Comparison of ENCODE assay signal across 19 cellular contexts in the genomic region with DNA sequence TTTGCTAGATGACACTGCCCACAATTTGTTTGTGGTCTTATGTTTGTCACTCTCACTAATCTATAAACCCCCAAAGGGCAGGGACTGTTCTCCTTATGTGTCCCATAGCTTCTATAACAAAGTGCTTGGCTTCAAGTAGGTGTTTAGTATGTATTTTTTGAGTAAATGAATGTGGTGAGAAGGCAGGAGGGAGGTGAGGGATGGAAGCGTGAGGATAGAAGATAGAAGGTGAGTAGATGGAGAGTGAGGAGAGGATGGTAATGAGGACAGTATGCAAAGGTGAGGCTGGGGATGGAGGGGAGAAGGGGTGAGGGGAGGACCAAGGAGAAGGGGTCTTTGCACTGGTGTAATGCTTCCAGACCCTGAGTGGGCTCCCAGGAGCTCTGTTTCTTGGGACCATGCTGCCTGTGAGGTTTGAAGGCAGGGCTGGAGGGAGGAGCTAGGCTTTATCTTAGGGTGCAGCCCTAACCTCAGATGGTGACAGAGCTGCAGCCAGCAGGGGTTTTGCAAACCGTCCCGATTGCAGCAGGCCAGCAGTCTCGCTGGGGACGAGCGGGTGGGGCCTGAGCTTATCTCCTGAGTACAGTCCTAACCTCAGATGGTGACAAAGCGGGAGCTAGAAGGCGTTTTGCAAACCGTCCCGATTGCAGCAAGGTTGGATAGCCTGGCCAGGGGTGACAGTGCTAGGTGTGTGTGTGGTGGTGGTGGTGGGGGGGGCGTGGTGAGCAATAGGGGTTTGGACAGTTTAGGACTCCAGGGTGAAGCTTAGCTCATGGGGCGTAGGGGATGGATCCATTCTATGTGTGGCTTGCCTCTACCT. TPM values are rescaled to one million over a fixed set of nuclear protein-coding genes. Genes with fewer than 3 reads are reported as not detected.
DNase-seq lines count a peak whose midpoint lies in the region; ATAC-seq, FAIRE-seq and TF ChIP-seq lines count a peak whose summit lies in the region.
"Had no signal": no experiment of that assay in that cellular context is flagged by ENCODE, and none has a peak within 500 bp of the region (broad histone marks: within the 10 kb centered on the region; RNA-seq: fewer than 3 reads in every experiment).

No MANE protein-coding gene starts in this region.

- H3K79me2 ChIP-seq in H1 (ENCODE audit: control insufficient read depth in 1 of 2, insufficient read depth in 2 of 2, low read length in 2 of 2) (no peaks in the 10 kb centered on the region), osteoblast (ENCODE audit: insufficient read depth, low read length) (no peaks in the 10 kb centered on the region)
- H3K79me2 ChIP-seq: hepatocyte had no signal

- dilution Hi-C loops in IMR-90 (cut with HindIII; ENCODE audit: low sequenced_read_pairs, unreplicated experiment) = no loop called here

- H2BK12ac ChIP-seq in H1 (ENCODE audit: low read depth, low read length) = no peak overlapping the region

- in situ Hi-C loops in IMR-90 (cut with MboI; ENCODE audit: low sequenced_read_pairs) = loop anchor here (10.0 kb wide), 1 partner anchor 192 kb away; the partner anchor contains the start of genes BCL2L2 and PPP1R3E

- H2AFZ ChIP-seq in IMR-90 (replicated peaks; ENCODE audit: low read length, poor library complexity) (peak overlapping the region; percentile 64), H1 (ENCODE audit: low read length) (no peak overlapping the region), osteoblast (ENCODE audit: low read length) (peak overlapping the region; percentile 2)
- H2AFZ ChIP-seq: hepatocyte had no signal

- H3K4me1 ChIP-seq in IMR-90 (ENCODE audit: control insufficient read depth, insufficient read depth, low read length) = peaks cover 29% of the 10 kb centered on the region
- peaks cover 0 to 14% (median 4%) of the 10 kb centered on the region in 4 experiments; a peak in 6 of 7 replicates for H3K4me1 ChIP-seq in H1 (replicated peaks in 1 of 4; ENCODE audit: control insufficient read depth in 3 of 4, insufficient read depth in 4 of 4, low read length in 3 of 4)
- peaks cover 34% of the 10 kb centered on the region for H3K4me1 ChIP-seq in osteoblast (ENCODE audit: insufficient read depth, low read length)

- H2BK5ac ChIP-seq in IMR-90 (ENCODE audit: low read depth, low read length, poor library complexity, severe bottlenecking) (peak overlapping the region; percentile 23), H1 (ENCODE audit: low read depth, low read length) (no peak overlapping the region)

- H3K9me3 ChIP-seq in IMR-90 (ENCODE audit: control insufficient read depth, insufficient read depth, low read length) (no peaks in the 10 kb centered on the region), H1 (ENCODE audit: insufficient read depth in 2 of 2, low read depth in 1 of 2, low read length in 1 of 2) (peaks cover 3 to 4% of the 10 kb centered on the region in 2 experiments; a peak in 2 of 4 replicates), osteoblast (ENCODE audit: low read depth, low read length) (no peaks in the 10 kb centered on the region)

- H4K5ac ChIP-seq in IMR-90 (ENCODE audit: low read depth, low read length) (peak overlapping the region; percentile 47), H1 (ENCODE audit: insufficient read length, low read depth, low read length) (no peak overlapping the region)

- H3K9ac ChIP-seq in IMR-90 (ENCODE audit: low read depth, low read length) (no peak overlapping the region), H1 (replicated peaks in 1 of 4; ENCODE audit: extremely low read depth in 1 of 4, low read depth in 3 of 4, low read length in 3 of 4) (no peak overlapping the region)

- H3K79me1 ChIP-seq in IMR-90 (ENCODE audit: low read depth in 1 of 2, low read length in 2 of 2) = peaks cover 9 to 10% of the 10 kb centered on the region in 2 experiments; a peak in 2 of 4 replicates
- no peaks in the 10 kb centered on the region for H3K79me1 ChIP-seq in H1 (ENCODE audit: low read depth, low read length)

- BruUV-seq in IMR-90 (replicated peaks; lab: Mats Ljungman, UMichigan) = no TSS peak

- H3K27me3 ChIP-seq in IMR-90 (ENCODE audit: control insufficient read depth, insufficient read depth, low read length) = no peaks in the 10 kb centered on the region
- H3K27me3 ChIP-seq in H1 (replicated peaks in 1 of 4; ENCODE audit: control insufficient read depth in 3 of 4, extremely low read depth in 1 of 4, insufficient read depth in 3 of 4, low read length in 3 of 4) = peaks cover 0 to 3% (median 0%) of the 10 kb centered on the region in 4 experiments; a peak in 2 of 7 replicates
- H3K27me3 ChIP-seq in osteoblast (ENCODE audit: insufficient read depth, low read length) = no peaks in the 10 kb centered on the region

- H3K23ac ChIP-seq in IMR-90 (ENCODE audit: low read depth, low read length) = no peak overlapping the region
- no peak overlapping the region for H3K23ac ChIP-seq in H1 (ENCODE audit: insufficient read length)

- H4K8ac ChIP-seq in IMR-90 (ENCODE audit: low read depth in 2 of 2, low read length in 2 of 2) (peak overlapping the region; percentile 81 to 92; a peak in 3 of 4 replicates), H1 (ENCODE audit: extremely low read depth, insufficient read depth, low read length) (no peak overlapping the region)

- peak overlapping the region; percentile 63; the same call in 1 of the 2 replicates for H3K14ac ChIP-seq in IMR-90 (replicated peaks; ENCODE audit: low read depth, low read length)
- H3K14ac ChIP-seq in H1 (ENCODE audit: insufficient read length) = no peak overlapping the region

- H3K4me2 ChIP-seq in IMR-90 (ENCODE audit: low read depth, low read length) (no peak overlapping the region), H1 (ENCODE audit: insufficient read depth in 1 of 2, low read depth in 2 of 2, low read length in 2 of 2) (no peak overlapping the region; a peak in 1 of 4 replicates), osteoblast (ENCODE audit: insufficient read depth, low read length) (no peak overlapping the region)
- H3K4me2 ChIP-seq: hepatocyte had no signal

- H2BK20ac ChIP-seq in IMR-90 (ENCODE audit: low read depth, low read length) (peak overlapping the region; percentile 55), H1 (ENCODE audit: low read length) (no peak overlapping the region)

- TF ChIP-seq RAD21 in IMR-90 (IDR thresholded peaks at IDR 0.05; ENCODE audit: low read length) = no peak
- TF ChIP-seq RAD21 in H1 (IDR thresholded peaks at IDR 0.05 in 1 of 2, conservative IDR thresholded peaks at IDR 0.05 in 1 of 2; ENCODE audit: low read depth in 2 of 2, low read length in 2 of 2) = no peak

- no peak for TF ChIP-seq POLR2A in IMR-90 (IDR thresholded peaks at IDR 0.05; ENCODE audit: low read depth, low read length)
- TF ChIP-seq POLR2A in H1 (IDR thresholded peaks at IDR 0.05; ENCODE audit: control extremely low read depth in 1 of 2, low read depth in 2 of 2, low read length in 2 of 2) = no peak

- H3K18ac ChIP-seq in IMR-90 (ENCODE audit: low read depth, low read length) = peak overlapping the region; percentile 43; the same call in 1 of the 2 replicates
- no peak overlapping the region for H3K18ac ChIP-seq in H1 (ENCODE audit: extremely low read depth, low read length)

- POLR2A ChIA-PET in IMR-90 (lab: Charles Lee; ENCODE audit: unreplicated experiment) (no interaction called here), H1 (lab: Charles Lee; ENCODE audit: partially characterized antibody) (interaction anchor here (0.8 to 3.1 kb wide), 10 partner anchors 8 to 190 kb away, joined by 3 to 13 read pairs (median 4); partner anchors contain the start of genes ACIN1 and C14orf119)

- no peaks in the 10 kb centered on the region; the same call in 1 of the 2 replicates for H3K23me2 ChIP-seq in H1 (ENCODE audit: low read depth, low read length)

- H2AK5ac ChIP-seq in IMR-90 (ENCODE audit: low read depth, low read length) = peak overlapping the region; percentile 56
- no peak overlapping the region for H2AK5ac ChIP-seq in H1 (ENCODE audit: low read depth, low read length)

- H2BK120ac ChIP-seq in IMR-90 (ENCODE audit: low read depth, low read length) (peak overlapping the region; percentile 60; the same call in 1 of the 2 replicates), H1 (replicated peaks; ENCODE audit: low read depth, low read length) (no peak overlapping the region)

- H3K36me3 ChIP-seq in IMR-90 (ENCODE audit: control insufficient read depth, insufficient read depth, low read length) (no peaks in the 10 kb centered on the region), H1 (ENCODE audit: control insufficient read depth in 2 of 4, insufficient read depth in 4 of 4, low read length in 3 of 4) (no peaks in the 10 kb centered on the region), osteoblast (ENCODE audit: insufficient read depth, low read length) (no peaks in the 10 kb centered on the region)

- H3K4ac ChIP-seq in IMR-90 (ENCODE audit: low read depth, low read length) = peak overlapping the region; percentile 55; the same call in 1 of the 2 replicates
- no peak overlapping the region for H3K4ac ChIP-seq in H1 (replicated peaks; ENCODE audit: insufficient read length, low read depth, low read length)

- CTCF ChIA-PET in IMR-90 (lab: Yijun Ruan, JAX) = interaction anchor here (0.6 to 2.2 kb wide), 6 partner anchors 9 to 55 kb away, joined by 3 to 6 read pairs (median 4); partner anchors contain the start of genes ACIN1, C14orf119 and CDH24
- CTCF ChIA-PET in H1 (lab: Charles Lee; ENCODE audit: partially characterized antibody) = interaction anchor here (0.7 to 3.7 kb wide), 21 partner anchors 8 to 268 kb away, joined by 3 to 22 read pairs (median 5); partner anchors contain the start of genes CDH24, CIROP and PABPN1

- no peak overlapping the region for H3K56ac ChIP-seq in IMR-90 (ENCODE audit: extremely low read depth, insufficient read depth, low read length)
- no peak overlapping the region for H3K56ac ChIP-seq in H1 (replicated peaks; ENCODE audit: insufficient read length, low read depth, low read length)

- H2BK15ac ChIP-seq in IMR-90 (ENCODE audit: low read depth, low read length) (peak overlapping the region; percentile 97), H1 (ENCODE audit: low read length) (0 out of 2 replicates have a peak overlapping the region, but pooled peaks have one; percentile 18)

- H4K20me1 ChIP-seq in IMR-90 (ENCODE audit: insufficient read depth, low read length) = no peaks in the 10 kb centered on the region
- H4K20me1 ChIP-seq in H1 (replicated peaks in 1 of 2; ENCODE audit: control insufficient read depth in 1 of 2, insufficient read depth in 2 of 2, low read length in 2 of 2) = no peaks in the 10 kb centered on the region
- no peaks in the 10 kb centered on the region for H4K20me1 ChIP-seq in osteoblast (ENCODE audit: insufficient read depth, low read length)

- H2AK9ac ChIP-seq in IMR-90 (replicated peaks; ENCODE audit: low read depth, low read length, poor library complexity) = peak overlapping the region; percentile 23

- TF ChIP-seq CTCF in IMR-90 (conservative IDR thresholded peaks at IDR 0.05; ENCODE audit: low read depth, low read length) (no peak), H1 (IDR thresholded peaks at IDR 0.05; ENCODE audit: control extremely low read depth in 1 of 3, insufficient read depth in 1 of 3, low read depth in 1 of 3, low read length in 3 of 3) (no peak), osteoblast (IDR thresholded peaks at IDR 0.05; ENCODE audit: extremely low read depth, low read depth, low read length) (no peak)

- ATAC-seq in IMR-90 (ENCODE audit: low read depth) (no peak), GM19324 (IDR thresholded peaks at IDR 0.05; ENCODE audit: low FRiP score, unreplicated experiment) (no peak)
- ATAC-seq: GM12878, left lobe of liver had no signal

- no peak for FAIRE-seq in H1 (lab: Jason Lieb, UNC)
- FAIRE-seq: GM12878 had no signal

- no peak for TF ChIP-seq EP300 in H1 (IDR thresholded peaks at IDR 0.05; ENCODE audit: borderline replicate concordance in 1 of 2, low read depth in 2 of 2, low read length in 2 of 2)

- intact Hi-C loops in IMR-90 (cut with micrococcal nuclease) = no loop called here

- DNase-seq in IMR-90 (no peak), OCI-M1 (lab: John Stamatoyannopoulos, UW) (peak; percentile 96), H1 (ENCODE audit: low read depth in 1 of 2, low spot score in 2 of 2) (no peak), osteoblast (ENCODE audit: insufficient read length, low spot score, missing footprints) (no peak), NCI-H1694 (lab: John Stamatoyannopoulos, UW) (no peak), NCI-H1048 (lab: John Stamatoyannopoulos, UW) (no peak)
- DNase-seq: activated naive CD8-positive, alpha-beta T cell treated with anti-CD3 and anti-CD28 coated beads for 36 hours; C1 segment of cervical spinal cord; NCI-H1417 treated with DMSO at 0.1 percent for 48 hours; NCI-H524 treated with DMSO at 0.1 percent for 48 hours; stimulated activated CD4-positive, alpha-beta T cell treated with anti-CD3 and anti-CD28 coated beads, Interleukin-4, amount 100 ng/mL, for 24 hours had no signal

- peaks cover 35% of the 10 kb centered on the region for H3K9me1 ChIP-seq in IMR-90 (ENCODE audit: insufficient read depth, low read length)

- 58 to 100% methylated on average over 1 to 7 of the region's 12 CpGs for WGBS in IMR-90 (ENCODE audit: extremely low coverage in 2 of 2, insufficient read length in 1 of 2), 2 experiments
- WGBS in H1 (ENCODE audit: extremely low coverage in 1 of 2, insufficient coverage in 1 of 2, insufficient read length in 1 of 2, insufficient replicate concordance in 2 of 2, low coverage in 1 of 2, low lambda C conversion rate in 2 of 2, missing lambda C conversion rate in 1 of 2), 2 experiments = 84 to 100% methylated on average over 1 to 12 of the region's 12 CpGs

- H4K91ac ChIP-seq in IMR-90 (ENCODE audit: insufficient read depth, low read depth, low read length) = peak overlapping the region; percentile 39; the same call in 1 of the 2 replicates
- no peak overlapping the region for H4K91ac ChIP-seq in H1 (replicated peaks; ENCODE audit: insufficient read length, low read length)

- H3K4me3 ChIP-seq in IMR-90 (ENCODE audit: insufficient read depth, low read depth, low read length) (no peak overlapping the region), H1 (ENCODE audit: extremely low read depth in 1 of 4, insufficient read depth in 2 of 4, low read depth in 3 of 4, low read length in 4 of 4) (no peak overlapping the region), osteoblast (ENCODE audit: insufficient read depth, low read length) (no peak overlapping the region)
- H3K4me3 ChIP-seq: GM12878, hepatocyte had no signal

- H3K27ac ChIP-seq in IMR-90 (ENCODE audit: insufficient read depth, low read length) (peak overlapping the region; percentile 5; the same call in 1 of the 2 replicates), H1 (ENCODE audit: low read depth, low read length) (no peak overlapping the region), osteoblast (ENCODE audit: low read depth, low read length) (no peak overlapping the region)
- H3K27ac ChIP-seq: epithelial cell of prostate, hepatocyte, VCaP had no signal

RNA-seq across cellular contexts. Expression of gene CEBPE, which starts 6.5 kb away (rescaled TPM):
- total RNA-seq in IMR-90 (2012; rRNA removed) = not detected in 2 replicates
- 0.05 TPM in 1 of 2 replicates, not detected in the other for polyA plus RNA-seq in IMR-90 (2012; rRNA removed)
- not detected in 2 replicates for polyA plus RNA-seq in IMR-90 (2012; cell fraction: cytosol; rRNA removed)
- not detected in 2 replicates for polyA plus RNA-seq in IMR-90 (2012; cell fraction: nucleus; rRNA removed; ENCODE audit: low replicate concordance)
- not detected in 2 replicates for total RNA-seq in H1 (2021; fragmentation: NEBNext Ultra II Directional; extraction: Animal tissue kit (Norgen Biotek cat#: 25700))
- 0.05 and 0.06 TPM in 2 replicates for polyA plus RNA-seq in H1 (2011; rRNA removed)
- polyA plus RNA-seq in H1 (2011; cell fraction: cytosol; rRNA removed) = 0.04 TPM
- not detected for polyA plus RNA-seq in H1 (2011; cell fraction: nucleus; rRNA removed)
- not detected in 4 replicates for polyA plus RNA-seq in H1 (2012, experiment 1 of 2)
- not detected for polyA plus RNA-seq in H1 (2012, experiment 2 of 2)
- polyA plus RNA-seq in H1 (2013, experiment 1 of 2) = 0.02 TPM
- polyA plus RNA-seq in H1 (2013, experiment 2 of 2) = not detected
- polyA minus RNA-seq in H1 (2011; rRNA and poly(A)+ RNA removed) = 0.10 TPM in 1 of 2 replicates, not detected in the other
- not detected for polyA minus RNA-seq in H1 (2011; cell fraction: cytosol; rRNA and poly(A)+ RNA removed)
- polyA minus RNA-seq in H1 (2011; cell fraction: nucleus; rRNA and poly(A)+ RNA removed) = not detected
- total RNA-seq in osteoblast = not detected in 2 replicates
- total RNA-seq: hepatocyte, HT-29, left lobe of liver, urinary bladder had no signal
- polyA plus RNA-seq: hepatocyte had no signal

RNA-seq across cellular contexts. Expression of gene CIROP, which starts 7.8 kb away (rescaled TPM):
- total RNA-seq in IMR-90 (2012; rRNA removed) (0.28 and 0.36 TPM in 2 replicates), osteoblast (under 0.01 TPM in 1 of 2 replicates, not detected in the other)
- polyA plus RNA-seq in IMR-90 (2012; rRNA removed) (0.31 and 0.37 TPM in 2 replicates), H1 (2011; rRNA removed) (0.03 and 0.06 TPM in 2 replicates)
- polyA plus RNA-seq in IMR-90 (2012; cell fraction: cytosol; rRNA removed) = 0.23 and 0.43 TPM in 2 replicates
- 1.3 and 1.8 TPM in 2 replicates for polyA plus RNA-seq in IMR-90 (2012; cell fraction: nucleus; rRNA removed; ENCODE audit: low replicate concordance)
- total RNA-seq in H1 (2021; fragmentation: NEBNext Ultra II Directional; extraction: Animal tissue kit (Norgen Biotek cat#: 25700)) = not detected in 2 replicates
- not detected for polyA plus RNA-seq in H1 (2011; cell fraction: cytosol; rRNA removed)
- 0.17 TPM for polyA plus RNA-seq in H1 (2011; cell fraction: nucleus; rRNA removed)
- polyA plus RNA-seq in H1 (2012, experiment 1 of 2) = 0.07 to 0.13 TPM in 2 of 4 replicates, not detected in the others
- not detected for polyA plus RNA-seq in H1 (2012, experiment 2 of 2)
- polyA plus RNA-seq in H1 (2013, experiment 1 of 2) = 0.02 TPM
- 0.02 TPM for polyA plus RNA-seq in H1 (2013, experiment 2 of 2)
- 0.13 TPM in 1 of 2 replicates, not detected in the other for polyA minus RNA-seq in H1 (2011; rRNA and poly(A)+ RNA removed)
- polyA minus RNA-seq in H1 (2011; cell fraction: cytosol; rRNA and poly(A)+ RNA removed) = not detected
- not detected for polyA minus RNA-seq in H1 (2011; cell fraction: nucleus; rRNA and poly(A)+ RNA removed)
- total RNA-seq: activated naive CD8-positive, alpha-beta T cell treated with anti-CD3 and anti-CD28 coated beads for 36 hours; GM12878; hepatocyte; HT-29; left lobe of liver; urinary bladder had no signal
- polyA plus RNA-seq: GM12878, hepatocyte, urinary bladder had no signal

RNA-seq across cellular contexts. Expression of gene C14orf119, which starts 17.3 kb away (rescaled TPM):
- total RNA-seq in IMR-90 (2012; rRNA removed) (61.9 and 83.7 TPM in 2 replicates), osteoblast (41.5 and 43.1 TPM in 2 replicates)
- polyA plus RNA-seq in IMR-90 (2012; rRNA removed) (74.0 and 86.3 TPM in 2 replicates), H1 (2011; rRNA removed) (49.8 and 94.0 TPM in 2 replicates)
- polyA plus RNA-seq in IMR-90 (2012; cell fraction: cytosol; rRNA removed) = 36.7 and 38.7 TPM in 2 replicates
- polyA plus RNA-seq in IMR-90 (2012; cell fraction: nucleus; rRNA removed; ENCODE audit: low replicate concordance) = 13.9 and 46.2 TPM in 2 replicates
- total RNA-seq in H1 (2021; fragmentation: NEBNext Ultra II Directional; extraction: Animal tissue kit (Norgen Biotek cat#: 25700)) = 78.1 and 91.2 TPM in 2 replicates
- 60.3 TPM for polyA plus RNA-seq in H1 (2011; cell fraction: cytosol; rRNA removed)
- polyA plus RNA-seq in H1 (2011; cell fraction: nucleus; rRNA removed) = 39.8 TPM
- 52.5 to 86.4 TPM (median 81.7 TPM) in 4 replicates for polyA plus RNA-seq in H1 (2012, experiment 1 of 2)
- 22.6 TPM for polyA plus RNA-seq in H1 (2012, experiment 2 of 2)
- 32.8 TPM for polyA plus RNA-seq in H1 (2013, experiment 1 of 2)
- polyA plus RNA-seq in H1 (2013, experiment 2 of 2) = 35.7 TPM
- 92.8 and 117 TPM in 2 replicates for polyA minus RNA-seq in H1 (2011; rRNA and poly(A)+ RNA removed)
- 28.5 TPM for polyA minus RNA-seq in H1 (2011; cell fraction: cytosol; rRNA and poly(A)+ RNA removed)
- 34.4 TPM for polyA minus RNA-seq in H1 (2011; cell fraction: nucleus; rRNA and poly(A)+ RNA removed)

RNA-seq across cellular contexts. Expression of gene ACIN1, which starts 17.6 kb away (rescaled TPM):
- total RNA-seq in IMR-90 (2012; rRNA removed) (71.9 and 73.8 TPM in 2 replicates), osteoblast (90.5 and 103 TPM in 2 replicates)
- polyA plus RNA-seq in IMR-90 (2012; rRNA removed) (167 and 185 TPM in 2 replicates), H1 (2011; rRNA removed) (132 and 153 TPM in 2 replicates)
- polyA plus RNA-seq in IMR-90 (2012; cell fraction: cytosol; rRNA removed) = 47.0 and 54.1 TPM in 2 replicates
- 631 and 1,195 TPM in 2 replicates for polyA plus RNA-seq in IMR-90 (2012; cell fraction: nucleus; rRNA removed; ENCODE audit: low replicate concordance)
- 233 and 237 TPM in 2 replicates for total RNA-seq in H1 (2021; fragmentation: NEBNext Ultra II Directional; extraction: Animal tissue kit (Norgen Biotek cat#: 25700))
- 184 TPM for polyA plus RNA-seq in H1 (2011; cell fraction: cytosol; rRNA removed)
- 411 TPM for polyA plus RNA-seq in H1 (2011; cell fraction: nucleus; rRNA removed)
- 220 to 270 TPM (median 242 TPM) in 4 replicates for polyA plus RNA-seq in H1 (2012, experiment 1 of 2)
- polyA plus RNA-seq in H1 (2012, experiment 2 of 2) = 88.4 TPM
- 173 TPM for polyA plus RNA-seq in H1 (2013, experiment 1 of 2)
- 154 TPM for polyA plus RNA-seq in H1 (2013, experiment 2 of 2)
- polyA minus RNA-seq in H1 (2011; rRNA and poly(A)+ RNA removed) = 167 and 168 TPM in 2 replicates
- 126 TPM for polyA minus RNA-seq in H1 (2011; cell fraction: cytosol; rRNA and poly(A)+ RNA removed)
- polyA minus RNA-seq in H1 (2011; cell fraction: nucleus; rRNA and poly(A)+ RNA removed) = 251 TPM

RNA-seq across cellular contexts. Expression of gene CDH24, which starts 55.2 kb away (rescaled TPM):
- total RNA-seq in IMR-90 (2012; rRNA removed) (3.6 and 3.9 TPM in 2 replicates), osteoblast (3.3 and 3.5 TPM in 2 replicates)
- polyA plus RNA-seq in IMR-90 (2012; rRNA removed) (24.4 and 30.0 TPM in 2 replicates), H1 (2011; rRNA removed) (27.6 and 41.8 TPM in 2 replicates)
- 11.1 and 16.7 TPM in 2 replicates for polyA plus RNA-seq in IMR-90 (2012; cell fraction: cytosol; rRNA removed)
- polyA plus RNA-seq in IMR-90 (2012; cell fraction: nucleus; rRNA removed; ENCODE audit: low replicate concordance) = 239 and 468 TPM in 2 replicates
- 18.1 TPM in 2 replicates for total RNA-seq in H1 (2021; fragmentation: NEBNext Ultra II Directional; extraction: Animal tissue kit (Norgen Biotek cat#: 25700))
- polyA plus RNA-seq in H1 (2011; cell fraction: cytosol; rRNA removed) = 22.4 TPM
- polyA plus RNA-seq in H1 (2011; cell fraction: nucleus; rRNA removed) = 122 TPM
- polyA plus RNA-seq in H1 (2012, experiment 1 of 2) = 13.2 to 19.3 TPM (median 18.1 TPM) in 4 replicates
- 12.2 TPM for polyA plus RNA-seq in H1 (2012, experiment 2 of 2)
- polyA plus RNA-seq in H1 (2013, experiment 1 of 2) = 15.1 TPM
- polyA plus RNA-seq in H1 (2013, experiment 2 of 2) = 14.6 TPM
- polyA minus RNA-seq in H1 (2011; rRNA and poly(A)+ RNA removed) = 16.9 and 24.6 TPM in 2 replicates
- 11.2 TPM for polyA minus RNA-seq in H1 (2011; cell fraction: cytosol; rRNA and poly(A)+ RNA removed)
- 18.3 TPM for polyA minus RNA-seq in H1 (2011; cell fraction: nucleus; rRNA and poly(A)+ RNA removed)
